In the genomic region with DNA sequence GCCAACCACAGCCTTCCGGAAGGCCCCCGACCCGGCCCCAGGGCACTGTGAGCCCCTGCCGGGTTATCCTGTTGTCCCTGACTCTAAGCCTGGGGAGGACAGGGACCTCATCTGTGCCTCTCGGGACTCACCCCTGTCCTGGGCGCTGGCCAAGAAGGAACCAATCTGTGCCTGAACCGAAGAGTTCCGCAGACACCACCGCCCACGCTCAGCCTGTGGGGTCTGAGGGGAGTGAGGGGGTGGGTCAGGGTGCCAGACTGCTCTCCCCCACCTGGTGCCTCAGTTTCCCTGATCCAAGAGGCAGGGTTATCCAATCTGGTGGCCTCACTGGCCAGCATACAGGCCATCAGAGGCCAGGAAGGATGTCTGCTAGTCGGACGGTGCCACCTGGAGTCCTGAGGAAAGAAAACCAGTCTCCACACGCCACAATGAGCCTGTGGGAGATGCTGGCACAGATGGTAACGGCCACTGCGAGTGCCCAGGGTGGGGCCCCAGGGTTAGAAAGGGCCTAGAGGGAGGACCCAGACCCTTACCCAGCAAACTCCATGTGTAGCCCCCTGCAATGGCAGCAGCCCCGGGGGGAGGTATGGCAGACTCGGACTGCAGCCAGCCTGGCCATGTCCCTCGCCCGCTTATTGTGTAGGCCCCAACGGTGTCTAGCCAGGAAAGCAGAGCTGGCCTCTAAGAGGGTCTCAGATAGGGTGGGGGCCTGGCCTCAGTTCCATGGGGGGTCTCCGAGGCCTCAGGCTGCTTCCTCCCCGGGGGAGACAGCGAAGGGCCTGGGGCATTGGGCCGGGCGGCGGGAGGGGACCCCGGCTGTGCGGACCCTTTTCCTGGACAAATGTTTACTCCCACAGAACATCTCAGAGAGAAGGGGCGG, we compare ENCODE assay signal across 1 cellular context.
TF ChIP-seq lines count a peak whose summit lies in the region.

No MANE protein-coding gene starts in this region.

TF ChIP-seq in Ishikawa, 13 proteins besides CTCF, POLR2A, EP300 and RAD21 (continued from another document):
- TF ChIP-seq, protein P1, sequence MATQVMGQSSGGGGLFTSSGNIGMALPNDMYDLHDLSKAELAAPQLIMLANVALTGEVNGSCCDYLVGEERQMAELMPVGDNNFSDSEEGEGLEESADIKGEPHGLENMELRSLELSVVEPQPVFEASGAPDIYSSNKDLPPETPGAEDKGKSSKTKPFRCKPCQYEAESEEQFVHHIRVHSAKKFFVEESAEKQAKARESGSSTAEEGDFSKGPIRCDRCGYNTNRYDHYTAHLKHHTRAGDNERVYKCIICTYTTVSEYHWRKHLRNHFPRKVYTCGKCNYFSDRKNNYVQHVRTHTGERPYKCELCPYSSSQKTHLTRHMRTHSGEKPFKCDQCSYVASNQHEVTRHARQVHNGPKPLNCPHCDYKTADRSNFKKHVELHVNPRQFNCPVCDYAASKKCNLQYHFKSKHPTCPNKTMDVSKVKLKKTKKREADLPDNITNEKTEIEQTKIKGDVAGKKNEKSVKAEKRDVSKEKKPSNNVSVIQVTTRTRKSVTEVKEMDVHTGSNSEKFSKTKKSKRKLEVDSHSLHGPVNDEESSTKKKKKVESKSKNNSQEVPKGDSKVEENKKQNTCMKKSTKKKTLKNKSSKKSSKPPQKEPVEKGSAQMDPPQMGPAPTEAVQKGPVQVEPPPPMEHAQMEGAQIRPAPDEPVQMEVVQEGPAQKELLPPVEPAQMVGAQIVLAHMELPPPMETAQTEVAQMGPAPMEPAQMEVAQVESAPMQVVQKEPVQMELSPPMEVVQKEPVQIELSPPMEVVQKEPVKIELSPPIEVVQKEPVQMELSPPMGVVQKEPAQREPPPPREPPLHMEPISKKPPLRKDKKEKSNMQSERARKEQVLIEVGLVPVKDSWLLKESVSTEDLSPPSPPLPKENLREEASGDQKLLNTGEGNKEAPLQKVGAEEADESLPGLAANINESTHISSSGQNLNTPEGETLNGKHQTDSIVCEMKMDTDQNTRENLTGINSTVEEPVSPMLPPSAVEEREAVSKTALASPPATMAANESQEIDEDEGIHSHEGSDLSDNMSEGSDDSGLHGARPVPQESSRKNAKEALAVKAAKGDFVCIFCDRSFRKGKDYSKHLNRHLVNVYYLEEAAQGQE (IDR thresholded peaks at IDR 0.05; ENCODE audit: low read depth) = no peak
- TF ChIP-seq, protein P2, sequence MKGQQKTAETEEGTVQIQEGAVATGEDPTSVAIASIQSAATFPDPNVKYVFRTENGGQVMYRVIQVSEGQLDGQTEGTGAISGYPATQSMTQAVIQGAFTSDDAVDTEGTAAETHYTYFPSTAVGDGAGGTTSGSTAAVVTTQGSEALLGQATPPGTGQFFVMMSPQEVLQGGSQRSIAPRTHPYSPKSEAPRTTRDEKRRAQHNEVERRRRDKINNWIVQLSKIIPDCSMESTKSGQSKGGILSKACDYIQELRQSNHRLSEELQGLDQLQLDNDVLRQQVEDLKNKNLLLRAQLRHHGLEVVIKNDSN (IDR thresholded peaks at IDR 0.05) = no peak
- TF ChIP-seq, protein P3, sequence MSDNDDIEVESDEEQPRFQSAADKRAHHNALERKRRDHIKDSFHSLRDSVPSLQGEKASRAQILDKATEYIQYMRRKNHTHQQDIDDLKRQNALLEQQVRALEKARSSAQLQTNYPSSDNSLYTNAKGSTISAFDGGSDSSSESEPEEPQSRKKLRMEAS (IDR thresholded peaks at IDR 0.05) = no peak
- TF ChIP-seq CEBPB (IDR thresholded peaks at IDR 0.05) (no peak), NFIC (IDR thresholded peaks at IDR 0.05) (no peak)
